ENCODE assay signal across 14 cellular contexts in the genomic region with DNA sequence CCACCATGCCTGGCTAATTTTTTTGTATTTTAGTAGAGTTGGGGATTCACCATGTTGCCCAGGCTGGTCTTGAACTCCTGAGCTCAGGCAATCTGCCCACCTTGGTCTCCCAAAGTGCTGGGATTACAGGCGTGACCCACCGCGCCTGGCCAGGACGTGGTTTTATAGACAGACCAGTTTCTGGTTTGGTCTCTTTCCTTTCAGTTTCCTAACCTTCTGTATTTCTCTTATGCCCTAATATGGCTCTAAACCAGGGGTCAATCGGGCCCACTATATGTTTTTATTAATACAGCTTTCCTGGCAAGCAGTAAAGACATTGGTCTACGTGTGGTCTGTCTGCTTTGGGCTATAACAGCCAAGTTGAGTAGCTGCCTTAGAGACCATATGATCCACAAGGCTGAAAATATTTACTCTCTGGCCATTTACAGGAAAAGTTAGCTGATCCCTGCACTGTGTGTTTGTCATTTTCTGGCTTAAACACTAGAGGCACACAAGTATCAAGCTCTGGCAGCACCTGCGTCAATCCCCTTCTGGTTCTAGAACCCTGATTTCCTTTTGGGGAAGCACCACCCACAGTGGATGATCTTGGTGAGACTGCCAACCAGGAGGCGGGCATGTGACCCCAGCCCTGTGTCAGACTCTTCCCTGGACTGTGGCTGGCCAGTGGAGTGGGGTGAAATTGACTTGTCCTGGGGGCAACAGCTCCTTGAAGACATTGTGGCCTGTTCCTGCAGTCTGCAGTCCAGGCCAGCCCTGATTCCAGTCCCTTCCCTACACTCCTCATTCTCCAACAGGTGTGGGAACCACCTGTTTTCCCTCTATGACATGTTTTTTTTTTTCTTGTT.
"Had no signal": no experiment of that assay in that cellular context is flagged by ENCODE, and none has a peak within 500 bp of the region (broad histone marks: within the 10 kb centered on the region; RNA-seq: fewer than 3 reads in every experiment).

No MANE protein-coding gene starts in this region.

- H3K4me1 ChIP-seq: left lung, pancreas had no signal

- H3K4me3 ChIP-seq: cardiac muscle cell, left lung, neural progenitor cell, pancreas, thyroid gland had no signal

- H3K36me3 ChIP-seq: cardiac muscle cell, left lung, neural progenitor cell, pancreas, thyroid gland had no signal

- ATAC-seq: activated CD8-positive, alpha-beta T cell treated with anti-CD3 and anti-CD28 coated beads for 36 hours; activated naive CD4-positive, alpha-beta T cell treated with anti-CD3 and anti-CD28 coated beads, Interleukin-2, amount 50 U/mL, for 72 hours; left lung; pancreas; stimulated activated effector memory CD8-positive, alpha-beta T cell treated with anti-CD3 and anti-CD28 coated beads, Interleukin-12 subunit alpha, Interleukin-12 subunit beta, amount 100 ng/mL, for 72 hours had no signal

- H3K27ac ChIP-seq: cardiac muscle cell, left lung, neural progenitor cell, pancreas, thyroid gland had no signal

- H3K27me3 ChIP-seq: cardiac muscle cell, neural progenitor cell, pancreas, thyroid gland had no signal

- H3K9me3 ChIP-seq: left lung, pancreas, thyroid gland had no signal

- DNase-seq: activated B cell treated with CpG ODN at 0.5 μM for 24 hours; activated CD4-positive, alpha-beta T cell treated with anti-CD3 and anti-CD28 coated beads for 48 hours; activated CD8-positive, alpha-beta T cell treated with anti-CD3 and anti-CD28 coated beads for 36 hours; activated effector memory CD4-positive, alpha-beta T cell treated with anti-CD3 and anti-CD28 coated beads, Interleukin-2, amount 50 U/mL, for 16 hours; activated T-cell treated with anti-CD3 and anti-CD28 coated beads, Interleukin-2, amount 50 U/mL, for 48 hours; kidney; left lung; mammary epithelial cell; pancreas; thyroid gland had no signal
